Comparison of ENCODE assay signal across 8 cellular contexts in genomic region chr15:69523010-69524001, GRCh38.
A peak's percentile ranks its signal among the peaks of the same experiment; 100 is the strongest.
DNase-seq lines count a peak whose midpoint lies in the region; TF ChIP-seq lines count a peak whose summit lies in the region.

No MANE protein-coding gene starts in this region.

- no peaks in the 10 kb centered on the region for H3F3A ChIP-seq in GM23248 (ENCODE audit: insufficient read depth)

- H3K36me3 ChIP-seq in GM23248 (ENCODE audit: low read depth) (no peaks in the 10 kb centered on the region), colonic mucosa (no peaks in the 10 kb centered on the region)

- in situ Hi-C loops in GM23248 (cut with MboI) = no loop called here

- no peak for TF ChIP-seq POLR2A in lower leg skin (IDR thresholded peaks at IDR 0.05)

- H3K9me2 ChIP-seq in GM23248 (ENCODE audit: insufficient read depth) = no peaks in the 10 kb centered on the region

- TF ChIP-seq CTCF in AG04449 (IDR thresholded peaks at IDR 0.05; ENCODE audit: insufficient read depth, low read length, missing control alignments) = peak; percentile 85
- TF ChIP-seq CTCF in colonic mucosa (IDR thresholded peaks at IDR 0.05) = peak; percentile 64
- TF ChIP-seq CTCF in lower leg skin (IDR thresholded peaks at IDR 0.05) = no peak

- H3K9me3 ChIP-seq in GM23248 (ENCODE audit: low read depth) (no peaks in the 10 kb centered on the region), colonic mucosa (no peaks in the 10 kb centered on the region)

- H3K9ac ChIP-seq in GM23248 (no peak overlapping the region), colonic mucosa (ENCODE audit: low read depth in 2 of 2, low read length in 2 of 2) (peak overlapping the region in 1 of 2 donors; percentile 76)

- POLR2A ChIA-PET in AG04449 (lab: Yijun Ruan, JAX) = interaction anchor here (0.6 kb wide), 1 partner anchor 51 kb away, joined by 3 read pairs; no protein-coding TSS in a partner anchor

- H3K79me2 ChIP-seq in GM23248 (ENCODE audit: insufficient read depth) = no peaks in the 10 kb centered on the region

- H3K27ac ChIP-seq in GM23248 (no peak overlapping the region), colonic mucosa (no peak overlapping the region)

- CTCF ChIA-PET in AG04449 (lab: Yijun Ruan, JAX) = interaction anchor here (0.7 to 3.3 kb wide), 23 partner anchors 8 to 965 kb away, joined by 3 to 27 read pairs (median 4); no protein-coding TSS in a partner anchor

- whole genome bisulfite sequencing in GM23248 (ENCODE audit: low coverage in 1 of 2, low lambda C conversion rate in 2 of 2, missing lambda C conversion rate in 2 of 2), 2 experiments = 69 to 70% methylated on average over 5 of the region's 5 CpGs
- WGBS in lower leg skin, 2 donors = 83 to 85% methylated on average over 5 of the region's 5 CpGs

- DNase-seq in AG04449 (ENCODE audit: low read depth, low spot score) (peak; percentile 23), GM23248 (peak; percentile 84), NCI-H460 (ENCODE audit: extremely low read depth, low read depth) (peak; percentile 80), colonic mucosa (peak; percentile 92), lower leg skin (ENCODE audit: low spot score in 2 of 2) (peak; percentile 46 to 91), mesenteric fat pad (ENCODE audit: low spot score) (no peak)
- peak; percentile 86 for DNase-seq in activated CD4-positive, alpha-beta T cell treated with anti-CD3 and anti-CD28 coated beads for 48 hours
- peak; percentile 48 to 69 (median 50) for DNase-seq in stimulated activated CD4-positive, alpha-beta T cell treated with anti-CD3 and anti-CD28 coated beads, TNF-alpha, amount 100 ng/mL, for 48 hours (ENCODE audit: low read depth in 3 of 3)

- no peak overlapping the region for H3K4me2 ChIP-seq in GM23248 (ENCODE audit: unreplicated experiment)

- H4K20me1 ChIP-seq in GM23248 (ENCODE audit: insufficient read depth) = no peaks in the 10 kb centered on the region

- H3K27me3 ChIP-seq in GM23248 (replicated peaks; ENCODE audit: insufficient read depth) (peaks cover 27% of the 10 kb centered on the region), colonic mucosa (no peaks in the 10 kb centered on the region)

- intact Hi-C loops in colonic mucosa (cut with DNase I) (loop anchor here (5.0 kb wide), 1 partner anchor 964 kb away; no protein-coding TSS in a partner anchor), lower leg skin (cut with DNase I; ENCODE audit: low total_unique reads) (no loop called here)

- H3K4me1 ChIP-seq in GM23248 (ENCODE audit: insufficient read depth) (no peaks in the 10 kb centered on the region), colonic mucosa (peaks cover 10% of the 10 kb centered on the region)

- H3K4me3 ChIP-seq in AG04449 (ENCODE audit: low read depth, low read length) (no peak overlapping the region), GM23248 (no peak overlapping the region), colonic mucosa (no peak overlapping the region), lower leg skin (ENCODE audit: low read depth, poor library complexity, severe bottlenecking) (no peak overlapping the region)

- H2AFZ ChIP-seq in GM23248 = no peak overlapping the region

Comparison
In these comparisons a context has a peak if more than half of its experiments do, and no peak if none do; other contexts are left out.
1. CTCF ChIP-seq: peak in AG04449 (single experiment) and colonic mucosa (single experiment); none in lower leg skin (0 of 3).